ENCODE assay signal across 10 cellular contexts in genomic region chr13:110911880-110912279, GRCh38. TPM values are rescaled to one million over a fixed set of nuclear protein-coding genes. Genes with fewer than 3 reads are reported as not detected.
DNase-seq lines count a peak whose midpoint lies in the region; ATAC-seq, FAIRE-seq and TF ChIP-seq lines count a peak whose summit lies in the region.
"Had no signal": no experiment of that assay in that cellular context is flagged by ENCODE, and none has a peak within 500 bp of the region (broad histone marks: within the 10 kb centered on the region; RNA-seq: fewer than 3 reads in every experiment).

No MANE protein-coding gene starts in this region.

- H3K79me2 ChIP-seq in fibroblast of lung (ENCODE audit: control insufficient read depth, insufficient read depth, low read length) = peaks cover 71% of the 10 kb centered on the region

- H3K9me3 ChIP-seq in SK-N-MC (ENCODE audit: low read depth, low read length) = no peaks in the 10 kb centered on the region
- no peaks in the 10 kb centered on the region for H3K9me3 ChIP-seq in fibroblast of lung (ENCODE audit: control insufficient read depth, insufficient read depth, low read depth, low read length)
- no peaks in the 10 kb centered on the region for H3K9me3 ChIP-seq in skeletal muscle satellite cell (replicated peaks; ENCODE audit: low read length)

- no peak overlapping the region for H3K27ac ChIP-seq in SK-N-MC
- H3K27ac ChIP-seq in fibroblast of lung (ENCODE audit: insufficient read depth, low read length) = no peak overlapping the region

- peak overlapping the region; percentile 95 for H3K4me3 ChIP-seq in SK-N-MC
- H3K4me3 ChIP-seq in fibroblast of lung (replicated peaks in 1 of 4; ENCODE audit: control extremely low read depth in 1 of 4, insufficient read depth in 1 of 4, low read depth in 3 of 4, low read length in 4 of 4) = peak overlapping the region; percentile 0 to 98 (median 40)
- peak overlapping the region; percentile 100 for H3K4me3 ChIP-seq in skeletal muscle satellite cell (ENCODE audit: low read length)

- H3K36me3 Mint-ChIP-seq in T-helper 2 cell treated with Interferon-gamma antibody and Interleukin-4, amounts not matched to agents 5 μg/mL and 100 μg/mL, for 36 hours (ENCODE audit: low read depth) = peaks cover 36% of the 10 kb centered on the region

- H3K27me3 ChIP-seq in fibroblast of lung (ENCODE audit: control insufficient read depth, insufficient read depth, low read length) (no peaks in the 10 kb centered on the region), skeletal muscle satellite cell (ENCODE audit: control insufficient read depth, insufficient read depth, low read length) (no peaks in the 10 kb centered on the region)

- DNase-seq in T-helper 2 cell treated with Interferon-gamma antibody and Interleukin-4, amounts not matched to agents 5 μg/mL and 100 μg/mL, for 36 hours (ENCODE audit: low spot score) = no peak
- DNase-seq in T-helper 2 cell (no peak), SK-N-MC (ENCODE audit: low read depth, low spot score) (no peak), fibroblast of lung (ENCODE audit: low read depth in 2 of 2) (peak in 1 of 2 donors; percentile 41), frontal cortex (ENCODE audit: low spot score in 2 of 2) (no peak)
- DNase-seq: activated CD8-positive, alpha-beta memory T cell treated with anti-CD3 and anti-CD28 coated beads, Interleukin-2, amount 50 U/mL, for 4 hours had no signal

- H3K27ac Mint-ChIP-seq in T-helper 2 cell treated with Interferon-gamma antibody and Interleukin-4, amounts not matched to agents 5 μg/mL and 100 μg/mL, for 36 hours = no peak overlapping the region

- H3K4me1 ChIP-seq in fibroblast of lung (ENCODE audit: control insufficient read depth, extremely low read depth, insufficient read depth, low read length) (peaks cover 10% of the 10 kb centered on the region), skeletal muscle satellite cell (ENCODE audit: control insufficient read depth, insufficient read depth, low read length) (peaks cover 54% of the 10 kb centered on the region)

- no peak for ATAC-seq in GM21360 (IDR thresholded peaks at IDR 0.05; ENCODE audit: unreplicated experiment)
- no peak for ATAC-seq in HG03442 (IDR thresholded peaks at IDR 0.05; ENCODE audit: unreplicated experiment)

- H3K27me3 Mint-ChIP-seq in T-helper 2 cell treated with Interferon-gamma antibody and Interleukin-4, amounts not matched to agents 5 μg/mL and 100 μg/mL, for 36 hours (ENCODE audit: low read depth) = no peaks in the 10 kb centered on the region

- H3K4me1 Mint-ChIP-seq in T-helper 2 cell treated with Interferon-gamma antibody and Interleukin-4, amounts not matched to agents 5 μg/mL and 100 μg/mL, for 36 hours (ENCODE audit: low read depth) = peaks cover 58% of the 10 kb centered on the region

- TF ChIP-seq CTCF in fibroblast of lung (conservative IDR thresholded peaks at IDR 0.05 in 1 of 2, IDR thresholded peaks at IDR 0.05 in 1 of 2; ENCODE audit: low read depth in 1 of 2, low read length in 2 of 2) = no peak

- H2AFZ ChIP-seq in fibroblast of lung (ENCODE audit: low read length) = no peak overlapping the region

- peak overlapping the region; percentile 92 for H3K4me3 Mint-ChIP-seq in T-helper 2 cell treated with Interferon-gamma antibody and Interleukin-4, amounts not matched to agents 5 μg/mL and 100 μg/mL, for 36 hours

- H3K9me3 Mint-ChIP-seq in T-helper 2 cell treated with Interferon-gamma antibody and Interleukin-4, amounts not matched to agents 5 μg/mL and 100 μg/mL, for 36 hours = no peaks in the 10 kb centered on the region

- H4K20me1 ChIP-seq in fibroblast of lung (ENCODE audit: control insufficient read depth, extremely low read depth, insufficient read depth, low read length) = no peaks in the 10 kb centered on the region

- H3K9ac ChIP-seq in SK-N-MC (ENCODE audit: insufficient read length) (no peak overlapping the region), fibroblast of lung (ENCODE audit: insufficient read depth, low read length) (no peak overlapping the region), skeletal muscle satellite cell (ENCODE audit: low read depth, low read length) (peak overlapping the region; percentile 97)

- H3K36me3 ChIP-seq in SK-N-MC (ENCODE audit: insufficient read depth, low read length) (peaks cover 29% of the 10 kb centered on the region; the same call in 1 of the 2 replicates), fibroblast of lung (ENCODE audit: control insufficient read depth, insufficient read depth, low read length) (peaks cover 4% of the 10 kb centered on the region), skeletal muscle satellite cell (ENCODE audit: insufficient read depth, low read length) (peaks cover 29% of the 10 kb centered on the region)

- H3K4me2 ChIP-seq in fibroblast of lung (ENCODE audit: extremely low read depth, insufficient read depth, low read length) (peak overlapping the region; percentile 19), skeletal muscle satellite cell (ENCODE audit: low read length) (peak overlapping the region; percentile 96)

- FAIRE-seq in frontal cortex (lab: Jason Lieb, UNC) = no peak
- FAIRE-seq: A204.1 had no signal

RNA-seq across cellular contexts. Expression of gene ANKRD10, which starts 3.0 kb away (rescaled TPM):
- total RNA-seq in fibroblast of lung (106 and 130 TPM in 2 replicates), frontal cortex (118 TPM)
- 25.5 and 29.5 TPM in 2 replicates for polyA plus RNA-seq in fibroblast of lung
- polyA plus RNA-seq in fibroblast of lung (2012) = 18.2 and 21.1 TPM in 2 replicates
- polyA minus RNA-seq in fibroblast of lung (ENCODE audit: low replicate concordance) = 13.5 and 14.8 TPM in 2 replicates
- 44.1 and 46.9 TPM in 2 replicates for total RNA-seq in skeletal muscle satellite cell (2012; rRNA removed)

Comparison
In these comparisons a context has a peak if more than half of its experiments do, and no peak if none do; other contexts are left out.
1. H3K4me3 ChIP-seq: peak in every context shown above with its lines; median percentile 100 in skeletal muscle satellite cell; 95 in SK-N-MC; 40 in fibroblast of lung.